Comparison of ENCODE assay signal across 1 cellular context in genomic region chr7:47478926-47479791, GRCh38.
TF ChIP-seq lines count a peak whose summit lies in the region.

No MANE protein-coding gene starts in this region.

TF ChIP-seq in IMR-90, 13 proteins besides CTCF, POLR2A, EP300 and RAD21 (continued from another document):
- no peak for TF ChIP-seq USF2 (IDR thresholded peaks at IDR 0.05; ENCODE audit: low read depth, low read length)
- no peak for TF ChIP-seq RCOR1 (IDR thresholded peaks at IDR 0.05; ENCODE audit: insufficient replicate concordance, low read length)
- no peak for TF ChIP-seq CHD1 (IDR thresholded peaks at IDR 0.05; ENCODE audit: low read depth, low read length)
- no peak for TF ChIP-seq MAZ (IDR thresholded peaks at IDR 0.05; ENCODE audit: borderline replicate concordance, low read depth, low read length)
- no peak for TF ChIP-seq CEBPB (IDR thresholded peaks at IDR 0.05; ENCODE audit: low read depth, low read length)
- TF ChIP-seq NFE2L2 (IDR thresholded peaks at IDR 0.05; ENCODE audit: low read depth, low read length), result no peak
- no peak for TF ChIP-seq SMC3 (IDR thresholded peaks at IDR 0.05; ENCODE audit: low read depth, low read length)
